ENCODE assay signal across 14 cellular contexts in genomic region chr7:150784120-150784736, GRCh38. TPM values are rescaled to one million over a fixed set of nuclear protein-coding genes. Genes with fewer than 3 reads are reported as not detected.
A peak's percentile ranks its signal among the peaks of the same experiment; 100 is the strongest.
DNase-seq lines count a peak whose midpoint lies in the region; ATAC-seq and TF ChIP-seq lines count a peak whose summit lies in the region.
"Had no signal": no experiment of that assay in that cellular context is flagged by ENCODE, and none has a peak within 500 bp of the region (broad histone marks: within the 10 kb centered on the region; RNA-seq: fewer than 3 reads in every experiment).

No MANE protein-coding gene starts in this region.

- TF ChIP-seq POLR2A in body of pancreas (IDR thresholded peaks at IDR 0.05): no peak
- TF ChIP-seq POLR2A in tibial nerve (IDR thresholded peaks at IDR 0.05): no peak

- ATAC-seq in SK-N-SH treated with all-trans-retinoic acid at 6 μM for 48 hours (no peak), body of pancreas (peak; percentile 50), HG03139 (IDR thresholded peaks at IDR 0.05; ENCODE audit: unreplicated experiment) (no peak)
- ATAC-seq: effector memory CD8-positive, alpha-beta T cell had no signal

- no peaks in the 10 kb centered on the region for H3K36me3 ChIP-seq in SK-N-SH (replicated peaks in 1 of 2; ENCODE audit: control insufficient read depth in 1 of 2, insufficient read depth in 2 of 2, low read length in 1 of 2)
- no peaks in the 10 kb centered on the region for H3K36me3 ChIP-seq in body of pancreas (replicated peaks in 1 of 2; ENCODE audit: insufficient read depth in 1 of 2, low read depth in 2 of 2)
- no peaks in the 10 kb centered on the region for H3K36me3 ChIP-seq in tibial nerve

- no peaks in the 10 kb centered on the region for H3K9me2 ChIP-seq in SK-N-SH

- H2AFZ ChIP-seq in SK-N-SH (ENCODE audit: low read depth): no peak overlapping the region

- H3K4me2 ChIP-seq in SK-N-SH: no peak overlapping the region

- DNase-seq in SK-N-SH (no peak), body of pancreas (peak in 3 of 4 donors; percentile 39 to 61 (median 54)), mucosa of gallbladder (ENCODE audit: low spot score) (peak; percentile 75), tibial nerve (ENCODE audit: low spot score in 2 of 2) (no peak), cerebellum (ENCODE audit: low spot score) (no peak), NK-92 (lab: John Stamatoyannopoulos, UW; ENCODE audit: unreplicated experiment) (no peak)
- DNase-seq: activated CD4-positive, alpha-beta memory T cell treated with anti-CD3 and anti-CD28 coated beads, Interleukin-2, amount 10 ng/mL, durations not matched to agents 7 days and 5 days; activated effector memory CD4-positive, alpha-beta T cell treated with Interleukin-2 at 50 U/mL for 16 hours; COR-L47; effector memory CD8-positive, alpha-beta T cell; NCI-H146; NCI-H510A had no signal

- H3K27ac ChIP-seq in SK-N-SH (ENCODE audit: low read depth in 2 of 2, low read length in 1 of 2) (peak overlapping the region in 1 of 2 experiments; percentile 36; a peak in 2 of 4 replicates), body of pancreas (peak overlapping the region in 1 of 4 donors; percentile 53), tibial nerve (peak overlapping the region in 3 of 4 donors; percentile 63 to 82 (median 74))

- H3K27me3 ChIP-seq in SK-N-SH (ENCODE audit: insufficient read depth) (no peaks in the 10 kb centered on the region), body of pancreas (no peaks in the 10 kb centered on the region), tibial nerve (no peaks in the 10 kb centered on the region)

- H3K79me2 ChIP-seq in SK-N-SH (ENCODE audit: insufficient read depth): no peaks in the 10 kb centered on the region

- TF ChIP-seq CTCF in SK-N-SH (IDR thresholded peaks at IDR 0.05) (no peak), body of pancreas (IDR thresholded peaks at IDR 0.05) (no peak), tibial nerve (IDR thresholded peaks at IDR 0.05) (no peak)

- intact Hi-C loops in body of pancreas (cut with DNase I): no loop called here

- no peak for TF ChIP-seq RAD21 in SK-N-SH (IDR thresholded peaks at IDR 0.05; ENCODE audit: low read length)

- POLR2A ChIA-PET in SK-N-SH (lab: Yijun Ruan, JAX): interaction anchor here (0.6 kb wide), 1 partner anchor 12 kb away, joined by 5 read pairs; no protein-coding TSS in a partner anchor

- 66% methylated on average over 9 of the region's 9 CpGs for WGBS in SK-N-SH (ENCODE audit: low lambda C conversion rate)
- WGBS in body of pancreas, 2 donors: 29 to 32% methylated on average over 9 of the region's 9 CpGs
- WGBS in tibial nerve, 2 donors: 61 to 67% methylated on average over 9 of the region's 9 CpGs

- H3K9me3 ChIP-seq in SK-N-SH (no peaks in the 10 kb centered on the region), body of pancreas (no peaks in the 10 kb centered on the region), tibial nerve (no peaks in the 10 kb centered on the region)

- H3F3A ChIP-seq in SK-N-SH (replicated peaks; ENCODE audit: insufficient read depth): no peaks in the 10 kb centered on the region

- no peak overlapping the region for H3K9ac ChIP-seq in SK-N-SH

- H4K20me1 ChIP-seq in SK-N-SH (ENCODE audit: insufficient read depth): no peaks in the 10 kb centered on the region

- TF ChIP-seq EP300 in SK-N-SH (IDR thresholded peaks at IDR 0.05; ENCODE audit: borderline replicate concordance in 1 of 2, low read depth in 1 of 2, low read length in 1 of 2): no peak
- TF ChIP-seq EP300 in tibial nerve (IDR thresholded peaks at IDR 0.05): no peak

- H3K4me3 ChIP-seq in SK-N-SH (ENCODE audit: low read depth in 2 of 2, low read length in 1 of 2) (no peak overlapping the region), body of pancreas (no peak overlapping the region), tibial nerve (no peak overlapping the region)

- CTCF ChIA-PET in SK-N-SH (lab: Yijun Ruan, JAX): interaction anchor here (0.8 to 12.3 kb wide), 9 partner anchors 93 to 335 kb away, joined by 3 to 136 read pairs (median 10); no protein-coding TSS in a partner anchor

- H3K4me1 ChIP-seq in SK-N-SH (ENCODE audit: control insufficient read depth in 1 of 2, insufficient read depth in 2 of 2, low read depth in 1 of 2, low read length in 1 of 2) (peaks cover 19 to 45% of the 10 kb centered on the region in 2 experiments; a peak in 3 of 4 replicates), body of pancreas (peaks cover 25% of the 10 kb centered on the region), tibial nerve (peaks cover 0 to 69% (median 18%) of the 10 kb centered on the region in 4 donors)

TF ChIP-seq in SK-N-SH treated with all-trans-retinoic acid at 6 μM for 48 hours, 23 proteins besides CTCF, POLR2A, EP300 and RAD21:
- TF ChIP-seq SNAI2 (CRISPR knock-in tag; IDR thresholded peaks at IDR 0.05): peak; percentile 13; the same call in 1 of the 2 replicates
- TF ChIP-seq TCF4 (CRISPR knock-in tag; IDR thresholded peaks at IDR 0.05; ENCODE audit: borderline replicate concordance): no peak
- no peak for TF ChIP-seq POU6F1 (CRISPR knock-in tag; IDR thresholded peaks at IDR 0.05; ENCODE audit: borderline replicate concordance, low read depth)

TF ChIP-seq in SK-N-SH, 30 proteins besides CTCF, POLR2A, EP300 and RAD21:
- TF ChIP-seq ELF1 (IDR thresholded peaks at IDR 0.05): no peak
- TF ChIP-seq GABPA (IDR thresholded peaks at IDR 0.05; ENCODE audit: low read depth): no peak

RNA-seq across cellular contexts. Expression of gene TMEM176B, which starts 15.9 kb away (rescaled TPM):
- polyA plus RNA-seq in SK-N-SH (2012; rRNA removed): 0.15 TPM in 1 of 2 replicates, not detected in the other
- 0.06 and 0.25 TPM in 2 replicates for polyA plus RNA-seq in SK-N-SH (2012; cell fraction: cytosol; rRNA removed)
- polyA plus RNA-seq in SK-N-SH (2012; cell fraction: nucleus; rRNA removed): 0.14 TPM in 2 replicates
- total RNA-seq in body of pancreas: 10 to 100 TPM; 32.9 to 36.3 TPM
- total RNA-seq in mucosa of gallbladder: 304 TPM
- total RNA-seq in tibial nerve: 10 to 100 TPM; 33.9 to 83.1 (median 63.2) TPM
- total RNA-seq in cerebellum: 4.3 TPM
- total RNA-seq: activated CD4-positive, alpha-beta memory T cell treated with anti-CD3 and anti-CD28 coated beads, Interleukin-2, amount 10 ng/mL, durations not matched to agents 7 days and 5 days had no signal

RNA-seq across cellular contexts. Expression of gene TMEM176A, which starts 16.3 kb away (rescaled TPM):
- not detected in 2 replicates for polyA plus RNA-seq in SK-N-SH (2012; rRNA removed)
- not detected in 2 replicates for polyA plus RNA-seq in SK-N-SH (2012; cell fraction: cytosol; rRNA removed)
- not detected in 2 replicates for polyA plus RNA-seq in SK-N-SH (2012; cell fraction: nucleus; rRNA removed)
- total RNA-seq in body of pancreas: 10 to 100 TPM in 1 of 2 donors, 1 to 10 TPM in 1; 7.6 to 27.5 TPM
- 246 TPM for total RNA-seq in mucosa of gallbladder
- 10 to 100 TPM; 21.8 to 62.4 (median 36.1) TPM for total RNA-seq in tibial nerve
- 1.5 TPM for total RNA-seq in cerebellum
- total RNA-seq: activated CD4-positive, alpha-beta memory T cell treated with anti-CD3 and anti-CD28 coated beads, Interleukin-2, amount 10 ng/mL, durations not matched to agents 7 days and 5 days had no signal

RNA-seq across cellular contexts. Expression of gene GIMAP5, which starts 47.0 kb away (rescaled TPM):
- polyA plus RNA-seq in SK-N-SH (2012; rRNA removed): not detected in 2 replicates
- not detected in 2 replicates for polyA plus RNA-seq in SK-N-SH (2012; cell fraction: cytosol; rRNA removed)
- polyA plus RNA-seq in SK-N-SH (2012; cell fraction: nucleus; rRNA removed): not detected in 2 replicates
- total RNA-seq in body of pancreas (10 to 100 TPM in 1 of 2 donors, 1 to 10 TPM in 1; 5.3 to 11.9 TPM), mucosa of gallbladder (9.8 TPM), tibial nerve (10 to 100 TPM; 22.0 to 36.7 (median 33.4) TPM), cerebellum (3.8 TPM)

Comparison
In these comparisons a context has a peak if more than half of its experiments do, and no peak if none do; other contexts are left out.
1. DNase-seq: peak in body of pancreas (3 of 4) and mucosa of gallbladder (single experiment); none in SK-N-SH (single experiment), tibial nerve (0 of 2), cerebellum (single experiment) and NK-92 (single experiment).